ENCODE assay signal across 8 cellular contexts in genomic region chr12:7107181-7108041, GRCh38. TPM values are rescaled to one million over a fixed set of nuclear protein-coding genes. Genes with fewer than 3 reads are reported as not detected.
DNase-seq lines count a peak whose midpoint lies in the region; ATAC-seq lines count a peak whose summit lies in the region.

No MANE protein-coding gene starts in this region.

- peaks cover 10% of the 10 kb centered on the region for H3K9me3 Mint-ChIP-seq in activated CD4-positive, alpha-beta T cell treated with anti-CD3 and anti-CD28 coated beads, Interleukin-2, amount 10 ng/mL, durations not matched to agents 24 days and 14 days
- H3K9me3 Mint-ChIP-seq in activated T-cell treated with anti-CD3 and anti-CD28 coated beads, Interleukin-2, amount 50 U/mL, for 4 hours, result peaks cover 11% of the 10 kb centered on the region

- no peaks in the 10 kb centered on the region for H3K27me3 ChIP-seq in right cardiac atrium (ENCODE audit: control insufficient read depth, insufficient read depth)

- 76% methylated on average over 9 of the region's 9 CpGs for WGBS in right cardiac atrium

- ATAC-seq in activated T-cell treated with anti-CD3 and anti-CD28 coated beads, Interleukin-2, amount 50 U/mL, for 4 hours, result no peak
- ATAC-seq in right cardiac atrium (no peak), HG03432 (IDR thresholded peaks at IDR 0.05; ENCODE audit: unreplicated experiment) (no peak), GM21515 (IDR thresholded peaks at IDR 0.05; ENCODE audit: unreplicated experiment) (no peak)

- H3K27ac ChIP-seq in right cardiac atrium (ENCODE audit: low read length) (peak overlapping the region; percentile 90), skin epidermis (peak overlapping the region; percentile 80 to 99 (median 95))

- peak overlapping the region; percentile 92 for H3K27ac Mint-ChIP-seq in activated CD4-positive, alpha-beta T cell treated with anti-CD3 and anti-CD28 coated beads, Interleukin-2, amount 10 ng/mL, durations not matched to agents 24 days and 14 days

- H3K4me1 ChIP-seq in right cardiac atrium (ENCODE audit: control insufficient read depth, insufficient read depth, low read length), result peaks cover 2% of the 10 kb centered on the region

- peaks cover 46% of the 10 kb centered on the region for H3K36me3 Mint-ChIP-seq in activated CD4-positive, alpha-beta T cell treated with anti-CD3 and anti-CD28 coated beads, Interleukin-2, amount 10 ng/mL, durations not matched to agents 24 days and 14 days (ENCODE audit: low read depth)
- H3K36me3 Mint-ChIP-seq in activated T-cell treated with anti-CD3 and anti-CD28 coated beads, Interleukin-2, amount 50 U/mL, for 4 hours (ENCODE audit: insufficient read depth), result peaks cover 9% of the 10 kb centered on the region

- H3K4me1 Mint-ChIP-seq in activated CD4-positive, alpha-beta T cell treated with anti-CD3 and anti-CD28 coated beads, Interleukin-2, amount 10 ng/mL, durations not matched to agents 24 days and 14 days, result peaks cover 42% of the 10 kb centered on the region
- H3K4me1 Mint-ChIP-seq in activated T-cell treated with anti-CD3 and anti-CD28 coated beads, Interleukin-2, amount 50 U/mL, for 4 hours (ENCODE audit: low read depth), result peaks cover 39% of the 10 kb centered on the region

- H3K4me3 Mint-ChIP-seq in activated CD4-positive, alpha-beta T cell treated with anti-CD3 and anti-CD28 coated beads, Interleukin-2, amount 10 ng/mL, durations not matched to agents 24 days and 14 days, result peak overlapping the region; percentile 95
- H3K4me3 Mint-ChIP-seq in activated T-cell treated with anti-CD3 and anti-CD28 coated beads, Interleukin-2, amount 50 U/mL, for 4 hours, result peak overlapping the region; percentile 91

- H3K9me3 ChIP-seq in right cardiac atrium (ENCODE audit: control insufficient read depth, low read length), result no peaks in the 10 kb centered on the region

- no peak for DNase-seq in activated CD4-positive, alpha-beta T cell treated with anti-CD3 and anti-CD28 coated beads, Interleukin-2, amount 10 ng/mL, durations not matched to agents 24 days and 14 days
- no peak for DNase-seq in activated CD4-positive, alpha-beta T cell treated with anti-CD3 and anti-CD28 coated beads, Interleukin-2, amount 50 U/mL, for 48 hours
- DNase-seq in activated T-cell treated with anti-CD3 and anti-CD28 coated beads, Interleukin-2, amount 50 U/mL, for 4 hours, result no peak
- DNase-seq in right cardiac atrium, result no peak
- no peak for DNase-seq in HPDE6-E6E7 (ENCODE audit: extremely low spot score)

- peak overlapping the region; percentile 55 for H3K4me3 ChIP-seq in right cardiac atrium (ENCODE audit: low read length)
- peak overlapping the region; percentile 38 to 61 (median 49) for H3K4me3 ChIP-seq in skin epidermis

- intact Hi-C loops in activated CD4-positive, alpha-beta T cell treated with anti-CD3 and anti-CD28 coated beads, Interleukin-2, amount 10 ng/mL, durations not matched to agents 24 days and 14 days (cut with micrococcal nuclease), result loop anchor here (1.0 to 2.0 kb wide), 3 partner anchors 89 to 183 kb away; partner anchors contain the start of genes EMG1, LPCAT3 and PHB2
- intact Hi-C loops in right cardiac atrium (cut with DNase I), result loop anchor here in 2 of 4 donors (5.0 to 10.0 kb wide), 2 partner anchors 45 to 153 kb away; partner anchors contain the start of genes C1S (in 1 of the 2) and PTPN6 (in 1 of the 2)

- H3K27me3 Mint-ChIP-seq in activated CD4-positive, alpha-beta T cell treated with anti-CD3 and anti-CD28 coated beads, Interleukin-2, amount 10 ng/mL, durations not matched to agents 24 days and 14 days, result no peaks in the 10 kb centered on the region
- no peaks in the 10 kb centered on the region for H3K27me3 Mint-ChIP-seq in activated T-cell treated with anti-CD3 and anti-CD28 coated beads, Interleukin-2, amount 50 U/mL, for 4 hours (ENCODE audit: low read depth)

RNA-seq across cellular contexts. Expression of gene C1RL, which starts 1.6 kb away (rescaled TPM):
- 19.8 and 23.0 TPM in 2 replicates for total RNA-seq in activated CD4-positive, alpha-beta T cell treated with anti-CD3 and anti-CD28 coated beads, Interleukin-2, amount 10 ng/mL, durations not matched to agents 24 days and 14 days
- total RNA-seq in activated T-cell treated with anti-CD3 and anti-CD28 coated beads, Interleukin-2, amount 50 U/mL, for 4 hours, result 1 to 10 TPM; 3.7 to 7.0 (median 6.0) TPM
- 10 to 100 TPM; 17.6 to 29.6 (median 21.6) TPM for total RNA-seq in right cardiac atrium
- polyA plus RNA-seq in right cardiac atrium, result 16.7 TPM

RNA-seq across cellular contexts. Expression of gene C1R, which starts 15.2 kb away (rescaled TPM):
- 1.4 and 2.5 TPM in 2 replicates for total RNA-seq in activated CD4-positive, alpha-beta T cell treated with anti-CD3 and anti-CD28 coated beads, Interleukin-2, amount 10 ng/mL, durations not matched to agents 24 days and 14 days
- total RNA-seq in activated T-cell treated with anti-CD3 and anti-CD28 coated beads, Interleukin-2, amount 50 U/mL, for 4 hours, result 1 to 10 TPM in 2 of 3 donors, under 1 TPM in 1; 0.98 to 2.3 (median 1.7) TPM
- 100 to 1,000 TPM; 245 to 447 (median 372) TPM for total RNA-seq in right cardiac atrium
- 201 TPM for polyA plus RNA-seq in right cardiac atrium

RNA-seq across cellular contexts. Expression of gene RBP5, which starts 21.3 kb away (rescaled TPM):
- total RNA-seq in activated CD4-positive, alpha-beta T cell treated with anti-CD3 and anti-CD28 coated beads, Interleukin-2, amount 10 ng/mL, durations not matched to agents 24 days and 14 days, result not detected in 2 replicates
- not detected for total RNA-seq in activated T-cell treated with anti-CD3 and anti-CD28 coated beads, Interleukin-2, amount 50 U/mL, for 4 hours
- 1 to 10 TPM in 1 of 4 donors, under 1 TPM in 2, not detected in 1; 0.47 to 1.7 (median 0.65) TPM for total RNA-seq in right cardiac atrium
- 0.77 TPM for polyA plus RNA-seq in right cardiac atrium

RNA-seq across cellular contexts. Expression of gene CLSTN3, which starts 22.8 kb away (rescaled TPM):
- total RNA-seq in activated CD4-positive, alpha-beta T cell treated with anti-CD3 and anti-CD28 coated beads, Interleukin-2, amount 10 ng/mL, durations not matched to agents 24 days and 14 days, result 42.1 and 47.0 TPM in 2 replicates
- 10 to 100 TPM in 1 of 3 donors, 1 to 10 TPM in 2; 9.2 to 12.2 (median 9.9) TPM for total RNA-seq in activated T-cell treated with anti-CD3 and anti-CD28 coated beads, Interleukin-2, amount 50 U/mL, for 4 hours
- total RNA-seq in right cardiac atrium, result 10 to 100 TPM in 3 of 4 donors, 1 to 10 TPM in 1; 7.0 to 11.1 (median 10.7) TPM
- polyA plus RNA-seq in right cardiac atrium, result 13.6 TPM

RNA-seq across cellular contexts. Expression of gene C1S, which starts 46.9 kb away (rescaled TPM):
- 1.9 and 2.6 TPM in 2 replicates for total RNA-seq in activated CD4-positive, alpha-beta T cell treated with anti-CD3 and anti-CD28 coated beads, Interleukin-2, amount 10 ng/mL, durations not matched to agents 24 days and 14 days
- total RNA-seq in activated T-cell treated with anti-CD3 and anti-CD28 coated beads, Interleukin-2, amount 50 U/mL, for 4 hours, result 1 to 10 TPM; 1.6 to 1.7 (median 1.6) TPM
- 100 to 1,000 TPM; 162 to 288 (median 238) TPM for total RNA-seq in right cardiac atrium
- polyA plus RNA-seq in right cardiac atrium, result 126 TPM

Comparison
In these comparisons a context has a peak if more than half of its experiments do, and no peak if none do; other contexts are left out.
1. RNA of gene C1R, which starts 15.2 kb away (total RNA-seq): 245 to 447 TPM in right cardiac atrium; 1.4 to 2.5 TPM in activated CD4-positive, alpha-beta T cell treated with anti-CD3 and anti-CD28 coated beads, Interleukin-2, amount 10 ng/mL, durations not matched to agents 24 days and 14 days and 0.98 to 2.3 TPM in activated T-cell treated with anti-CD3 and anti-CD28 coated beads, Interleukin-2, amount 50 U/mL, for 4 hours; every median in the first group is over 10 times any median in the second.